Comparison of ENCODE assay signal across 8 cellular contexts in the genomic region with DNA sequence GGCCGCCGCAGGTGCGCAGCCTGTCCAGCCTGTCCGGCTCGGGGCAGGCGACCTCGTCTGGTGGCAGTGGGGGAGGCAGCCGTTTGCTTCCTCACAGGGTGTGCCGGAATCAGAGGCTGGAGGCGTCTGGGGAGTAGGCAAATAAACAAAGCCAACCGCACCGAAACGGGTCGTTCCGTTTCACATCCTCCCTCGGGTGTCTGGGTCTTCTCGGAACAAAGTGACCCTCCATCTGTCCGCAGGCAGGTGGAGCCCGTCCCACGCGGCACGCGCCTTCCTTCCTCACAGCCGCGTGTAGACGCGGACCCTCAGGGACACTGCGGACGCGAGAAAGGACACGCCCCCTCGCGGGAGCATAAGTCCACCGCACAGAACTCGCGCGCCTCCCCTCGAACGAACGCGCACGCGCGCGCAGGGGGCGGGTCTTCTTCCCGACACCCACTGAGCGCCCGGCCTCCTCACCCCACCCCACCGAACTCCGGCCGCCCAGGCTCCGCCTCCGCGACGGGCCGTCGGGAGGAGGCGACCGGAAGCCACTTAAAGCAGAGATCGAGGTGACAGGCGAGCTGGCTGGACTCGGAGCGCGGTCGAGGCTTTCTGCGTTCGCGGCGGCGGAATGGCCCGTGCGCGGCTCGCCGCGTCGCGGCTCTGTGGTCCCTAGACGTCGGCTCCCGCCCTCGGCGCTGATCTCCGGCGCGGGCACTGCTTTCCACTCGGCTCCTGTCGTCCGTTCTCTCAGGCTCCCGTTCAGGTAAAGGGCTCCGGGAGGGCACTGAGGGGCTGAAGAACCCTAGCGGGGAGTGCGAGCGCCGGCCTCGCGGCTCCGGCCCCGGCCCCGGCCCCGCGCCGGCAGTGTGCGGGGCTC. TPM values are rescaled to one million over a fixed set of nuclear protein-coding genes. Genes with fewer than 3 reads are reported as not detected.
A peak's percentile ranks its signal among the peaks of the same experiment; 100 is the strongest.
DNase-seq lines count a peak whose midpoint lies in the region; ATAC-seq and TF ChIP-seq lines count a peak whose summit lies in the region.

A gene with protein sequence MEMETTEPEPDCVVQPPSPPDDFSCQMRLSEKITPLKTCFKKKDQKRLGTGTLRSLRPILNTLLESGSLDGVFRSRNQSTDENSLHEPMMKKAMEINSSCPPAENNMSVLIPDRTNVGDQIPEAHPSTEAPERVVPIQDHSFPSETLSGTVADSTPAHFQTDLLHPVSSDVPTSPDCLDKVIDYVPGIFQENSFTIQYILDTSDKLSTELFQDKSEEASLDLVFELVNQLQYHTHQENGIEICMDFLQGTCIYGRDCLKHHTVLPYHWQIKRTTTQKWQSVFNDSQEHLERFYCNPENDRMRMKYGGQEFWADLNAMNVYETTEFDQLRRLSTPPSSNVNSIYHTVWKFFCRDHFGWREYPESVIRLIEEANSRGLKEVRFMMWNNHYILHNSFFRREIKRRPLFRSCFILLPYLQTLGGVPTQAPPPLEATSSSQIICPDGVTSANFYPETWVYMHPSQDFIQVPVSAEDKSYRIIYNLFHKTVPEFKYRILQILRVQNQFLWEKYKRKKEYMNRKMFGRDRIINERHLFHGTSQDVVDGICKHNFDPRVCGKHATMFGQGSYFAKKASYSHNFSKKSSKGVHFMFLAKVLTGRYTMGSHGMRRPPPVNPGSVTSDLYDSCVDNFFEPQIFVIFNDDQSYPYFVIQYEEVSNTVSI (plus strand): TSS at position 545 of the 865 bp plus-strand sequence. CDS start 3,108 bp downstream, outside the sequence.

- H3K27me3 ChIP-seq in heart right ventricle (no peaks in the 10 kb centered on the region), upper lobe of right lung (no peaks in the 10 kb centered on the region)

- peaks cover 0 to 19% (median 12%) of the 10 kb centered on the region in 9 donors for H3K36me3 ChIP-seq in heart right ventricle
- H3K36me3 ChIP-seq in upper lobe of right lung, result peaks cover 15% of the 10 kb centered on the region

- TF ChIP-seq CTCF in GM13976 (IDR thresholded peaks at IDR 0.05; ENCODE audit: borderline replicate concordance, control extremely low read depth, extremely low read depth, insufficient read depth, missing control alignments), result peak; percentile 89
- peak; percentile 50 to 85 (median 72) for TF ChIP-seq CTCF in heart right ventricle (IDR thresholded peaks at IDR 0.05)
- peak; percentile 71 for TF ChIP-seq CTCF in upper lobe of right lung (IDR thresholded peaks at IDR 0.05)

- ATAC-seq in HG02870 (IDR thresholded peaks at IDR 0.05; ENCODE audit: unreplicated experiment) (peak; percentile 79), heart right ventricle (peak; percentile 96 to 99 (median 97)), upper lobe of right lung (peak; percentile 96)

- intact Hi-C loops in heart right ventricle (cut with DNase I) (loop anchor here (1.0 to 10.0 kb wide), 26 partner anchors 117 to 523 kb away; partner anchors contain the start of genes LEKR1 (in 6 of the 10) and SSR3 (in 5 of the 10)), posterior vena cava (cut with DNase I) (loop anchor here (10.0 kb wide), 4 partner anchors 119 to 461 kb away; partner anchors contain the start of genes LEKR1 (in 1 of the 2) and SSR3 (in 1 of the 2)), upper lobe of right lung (cut with DNase I) (loop anchor here (10.0 kb wide), 2 partner anchors 411 to 461 kb away; no protein-coding TSS in a partner anchor)

- 0 to 1% methylated on average over 99 to 105 of the region's 105 CpGs for WGBS in heart right ventricle, 2 donors

- peaks cover 0 to 52% (median 35%) of the 10 kb centered on the region in 9 donors for H3K4me1 ChIP-seq in heart right ventricle
- H3K4me1 ChIP-seq in upper lobe of right lung, result peaks cover 38% of the 10 kb centered on the region

- in situ Hi-C loops in GM13976 (cut with MboI; ENCODE audit: low sequenced_read_pairs, unreplicated experiment), result loop anchor here (10.0 to 25.0 kb wide), 2 partner anchors 461 to 512 kb away; no protein-coding TSS in a partner anchor

- no peaks in the 10 kb centered on the region for H3K9me3 ChIP-seq in heart right ventricle
- H3K9me3 ChIP-seq in upper lobe of right lung, result no peaks in the 10 kb centered on the region

- DNase-seq in GM13976 (ENCODE audit: low spot score) (peak; percentile 97), NCI-H146 (lab: John Stamatoyannopoulos, UW) (peak; percentile 100), T-helper 1 cell (peak; percentile 98 to 99 (median 98)), amniotic epithelial cell (ENCODE audit: low read depth) (peak; percentile 93), heart right ventricle (peak; percentile 99 to 100), posterior vena cava (ENCODE audit: low spot score) (peak; percentile 100), upper lobe of right lung (peak; percentile 100)

- H3K4me3 ChIP-seq in heart right ventricle (peak within 1 kb of the TSS; percentile 72 to 98 (median 92)), upper lobe of right lung (peak within 1 kb of the TSS; percentile 88)

- H3K27ac ChIP-seq in heart right ventricle (peak within 1 kb of the TSS; percentile 93 to 98 (median 97)), upper lobe of right lung (peak within 1 kb of the TSS; percentile 96)

RNA-seq across cellular contexts. Expression of the gene that starts here (rescaled TPM):
- total RNA-seq in heart right ventricle (10 to 100 TPM; 19.8 to 74.6 (median 23.9) TPM), posterior vena cava (10 to 100 TPM; 26.5 to 30.2 TPM), upper lobe of right lung (56.9 TPM)
- polyA plus RNA-seq in heart right ventricle, result 10 to 100 TPM; 13.8 to 18.7 TPM

Comparison
In these comparisons a context has a peak if more than half of its experiments do, and no peak if none do; other contexts are left out.
1. Peak in every context shown above with its lines: DNase-seq, ATAC-seq, H3K4me3 ChIP-seq and H3K27ac ChIP-seq.